In the genomic region with DNA sequence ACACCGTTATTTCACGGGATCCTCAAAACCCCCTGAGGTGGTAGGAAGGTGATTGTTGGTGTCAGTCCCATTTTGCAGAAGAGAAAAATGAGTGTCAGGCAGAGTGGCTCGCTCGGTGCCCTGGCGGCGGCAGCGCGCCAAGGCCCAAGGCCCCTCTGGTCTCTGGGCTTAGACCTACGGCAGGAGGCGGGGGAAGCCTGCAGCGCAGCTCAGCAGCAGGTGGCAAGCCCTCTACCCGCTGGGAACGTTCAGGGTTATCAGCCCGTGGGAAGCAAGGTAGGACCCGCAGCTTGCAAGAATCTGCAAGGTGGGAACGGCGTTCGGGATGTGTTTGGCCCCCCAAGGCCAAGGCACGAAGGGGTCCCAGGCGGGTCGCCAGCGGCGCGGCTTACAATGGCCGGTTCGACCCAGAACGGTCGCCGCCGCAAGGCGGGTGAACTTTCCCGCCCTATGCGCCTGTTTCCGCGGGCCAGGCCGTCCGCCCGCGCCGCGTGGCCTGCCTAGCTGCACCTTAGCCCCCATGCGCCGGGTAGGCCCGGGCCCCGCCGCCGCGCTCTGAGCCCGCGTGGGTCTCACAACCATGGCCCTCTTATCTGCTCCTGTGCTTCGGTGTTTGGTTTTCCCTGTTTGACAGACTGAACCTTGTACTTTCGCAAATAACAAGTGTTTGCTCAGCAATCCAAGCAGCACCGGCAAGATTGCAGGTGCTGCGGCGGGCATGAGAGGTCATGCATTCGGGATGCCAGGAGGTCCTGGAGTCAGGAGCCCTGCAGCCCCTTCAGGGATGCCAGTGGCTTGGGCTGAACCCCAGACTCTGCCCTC, we compare ENCODE assay signal across 1 cellular context.
A peak's percentile ranks its signal among the peaks of the same experiment; 100 is the strongest.
TF ChIP-seq lines count a peak whose summit lies in the region.

No MANE protein-coding gene starts in this region.

TF ChIP-seq in HepG2, 621 proteins besides CTCF, POLR2A, EP300 and RAD21 (continued from another document and continues in another):
- TF ChIP-seq, protein P1, sequence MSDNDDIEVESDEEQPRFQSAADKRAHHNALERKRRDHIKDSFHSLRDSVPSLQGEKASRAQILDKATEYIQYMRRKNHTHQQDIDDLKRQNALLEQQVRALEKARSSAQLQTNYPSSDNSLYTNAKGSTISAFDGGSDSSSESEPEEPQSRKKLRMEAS (IDR thresholded peaks at IDR 0.05): peak; percentile 100
- TF ChIP-seq, protein P2, sequence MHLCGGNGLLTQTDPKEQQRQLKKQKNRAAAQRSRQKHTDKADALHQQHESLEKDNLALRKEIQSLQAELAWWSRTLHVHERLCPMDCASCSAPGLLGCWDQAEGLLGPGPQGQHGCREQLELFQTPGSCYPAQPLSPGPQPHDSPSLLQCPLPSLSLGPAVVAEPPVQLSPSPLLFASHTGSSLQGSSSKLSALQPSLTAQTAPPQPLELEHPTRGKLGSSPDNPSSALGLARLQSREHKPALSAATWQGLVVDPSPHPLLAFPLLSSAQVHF (CRISPR knock-in tag; IDR thresholded peaks at IDR 0.05): peak; percentile 55; the same call in 1 of the 2 replicates
- TF ChIP-seq HNRNPH1 (optimal IDR thresholded peaks at IDR 0.05; ENCODE audit: low read depth, low read length): no peak
- peak; percentile 61; the same call in 1 of the 2 replicates for TF ChIP-seq ZNF460 (CRISPR knock-in tag; IDR thresholded peaks at IDR 0.05; ENCODE audit: borderline replicate concordance)
- TF ChIP-seq JUNB (CRISPR knock-in tag; IDR thresholded peaks at IDR 0.05; ENCODE audit: borderline replicate concordance): peak; percentile 37; the same call in 1 of the 2 replicates
- peak; percentile 81 for TF ChIP-seq NFIC (IDR thresholded peaks at IDR 0.05; ENCODE audit: low read length)
- TF ChIP-seq TOPORS (CRISPR knock-in tag; IDR thresholded peaks at IDR 0.05): peak; percentile 99
- no peak for TF ChIP-seq ZNF530 (CRISPR knock-in tag; IDR thresholded peaks at IDR 0.05; ENCODE audit: low read depth)
- TF ChIP-seq FOXK2 (IDR thresholded peaks at IDR 0.05): no peak
- TF ChIP-seq ZNF614 (CRISPR knock-in tag; IDR thresholded peaks at IDR 0.05; ENCODE audit: borderline replicate concordance): peak; percentile 84; the same call in 1 of the 2 replicates
- peak; percentile 81; the same call in 1 of the 2 replicates for TF ChIP-seq SAFB2 (CRISPR knock-in tag; IDR thresholded peaks at IDR 0.05; ENCODE audit: borderline replicate concordance, low read depth)
- TF ChIP-seq PHF21A (CRISPR knock-in tag; IDR thresholded peaks at IDR 0.05): peak; percentile 99
- TF ChIP-seq, protein P3, sequence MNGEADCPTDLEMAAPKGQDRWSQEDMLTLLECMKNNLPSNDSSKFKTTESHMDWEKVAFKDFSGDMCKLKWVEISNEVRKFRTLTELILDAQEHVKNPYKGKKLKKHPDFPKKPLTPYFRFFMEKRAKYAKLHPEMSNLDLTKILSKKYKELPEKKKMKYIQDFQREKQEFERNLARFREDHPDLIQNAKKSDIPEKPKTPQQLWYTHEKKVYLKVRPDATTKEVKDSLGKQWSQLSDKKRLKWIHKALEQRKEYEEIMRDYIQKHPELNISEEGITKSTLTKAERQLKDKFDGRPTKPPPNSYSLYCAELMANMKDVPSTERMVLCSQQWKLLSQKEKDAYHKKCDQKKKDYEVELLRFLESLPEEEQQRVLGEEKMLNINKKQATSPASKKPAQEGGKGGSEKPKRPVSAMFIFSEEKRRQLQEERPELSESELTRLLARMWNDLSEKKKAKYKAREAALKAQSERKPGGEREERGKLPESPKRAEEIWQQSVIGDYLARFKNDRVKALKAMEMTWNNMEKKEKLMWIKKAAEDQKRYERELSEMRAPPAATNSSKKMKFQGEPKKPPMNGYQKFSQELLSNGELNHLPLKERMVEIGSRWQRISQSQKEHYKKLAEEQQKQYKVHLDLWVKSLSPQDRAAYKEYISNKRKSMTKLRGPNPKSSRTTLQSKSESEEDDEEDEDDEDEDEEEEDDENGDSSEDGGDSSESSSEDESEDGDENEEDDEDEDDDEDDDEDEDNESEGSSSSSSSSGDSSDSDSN (CRISPR knock-in tag; IDR thresholded peaks at IDR 0.05): peak; percentile 96
- peak; percentile 98 for TF ChIP-seq PRMT3 (CRISPR knock-in tag; IDR thresholded peaks at IDR 0.05; ENCODE audit: borderline replicate concordance, low read depth)
- TF ChIP-seq HOXA7 (CRISPR knock-in tag; IDR thresholded peaks at IDR 0.05): no peak
- TF ChIP-seq DMAP1 (CRISPR knock-in tag; IDR thresholded peaks at IDR 0.05): peak; percentile 94
- TF ChIP-seq, protein P4, sequence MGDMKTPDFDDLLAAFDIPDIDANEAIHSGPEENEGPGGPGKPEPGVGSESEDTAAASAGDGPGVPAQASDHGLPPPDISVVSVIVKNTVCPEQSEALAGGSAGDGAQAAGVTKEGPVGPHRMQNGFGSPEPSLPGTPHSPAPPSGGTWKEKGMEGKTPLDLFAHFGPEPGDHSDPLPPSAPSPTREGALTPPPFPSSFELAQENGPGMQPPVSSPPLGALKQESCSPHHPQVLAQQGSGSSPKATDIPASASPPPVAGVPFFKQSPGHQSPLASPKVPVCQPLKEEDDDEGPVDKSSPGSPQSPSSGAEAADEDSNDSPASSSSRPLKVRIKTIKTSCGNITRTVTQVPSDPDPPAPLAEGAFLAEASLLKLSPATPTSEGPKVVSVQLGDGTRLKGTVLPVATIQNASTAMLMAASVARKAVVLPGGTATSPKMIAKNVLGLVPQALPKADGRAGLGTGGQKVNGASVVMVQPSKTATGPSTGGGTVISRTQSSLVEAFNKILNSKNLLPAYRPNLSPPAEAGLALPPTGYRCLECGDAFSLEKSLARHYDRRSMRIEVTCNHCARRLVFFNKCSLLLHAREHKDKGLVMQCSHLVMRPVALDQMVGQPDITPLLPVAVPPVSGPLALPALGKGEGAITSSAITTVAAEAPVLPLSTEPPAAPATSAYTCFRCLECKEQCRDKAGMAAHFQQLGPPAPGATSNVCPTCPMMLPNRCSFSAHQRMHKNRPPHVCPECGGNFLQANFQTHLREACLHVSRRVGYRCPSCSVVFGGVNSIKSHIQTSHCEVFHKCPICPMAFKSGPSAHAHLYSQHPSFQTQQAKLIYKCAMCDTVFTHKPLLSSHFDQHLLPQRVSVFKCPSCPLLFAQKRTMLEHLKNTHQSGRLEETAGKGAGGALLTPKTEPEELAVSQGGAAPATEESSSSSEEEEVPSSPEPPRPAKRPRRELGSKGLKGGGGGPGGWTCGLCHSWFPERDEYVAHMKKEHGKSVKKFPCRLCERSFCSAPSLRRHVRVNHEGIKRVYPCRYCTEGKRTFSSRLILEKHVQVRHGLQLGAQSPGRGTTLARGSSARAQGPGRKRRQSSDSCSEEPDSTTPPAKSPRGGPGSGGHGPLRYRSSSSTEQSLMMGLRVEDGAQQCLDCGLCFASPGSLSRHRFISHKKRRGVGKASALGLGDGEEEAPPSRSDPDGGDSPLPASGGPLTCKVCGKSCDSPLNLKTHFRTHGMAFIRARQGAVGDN (CRISPR knock-in tag; IDR thresholded peaks at IDR 0.05): peak; percentile 100
- TF ChIP-seq, protein P5, sequence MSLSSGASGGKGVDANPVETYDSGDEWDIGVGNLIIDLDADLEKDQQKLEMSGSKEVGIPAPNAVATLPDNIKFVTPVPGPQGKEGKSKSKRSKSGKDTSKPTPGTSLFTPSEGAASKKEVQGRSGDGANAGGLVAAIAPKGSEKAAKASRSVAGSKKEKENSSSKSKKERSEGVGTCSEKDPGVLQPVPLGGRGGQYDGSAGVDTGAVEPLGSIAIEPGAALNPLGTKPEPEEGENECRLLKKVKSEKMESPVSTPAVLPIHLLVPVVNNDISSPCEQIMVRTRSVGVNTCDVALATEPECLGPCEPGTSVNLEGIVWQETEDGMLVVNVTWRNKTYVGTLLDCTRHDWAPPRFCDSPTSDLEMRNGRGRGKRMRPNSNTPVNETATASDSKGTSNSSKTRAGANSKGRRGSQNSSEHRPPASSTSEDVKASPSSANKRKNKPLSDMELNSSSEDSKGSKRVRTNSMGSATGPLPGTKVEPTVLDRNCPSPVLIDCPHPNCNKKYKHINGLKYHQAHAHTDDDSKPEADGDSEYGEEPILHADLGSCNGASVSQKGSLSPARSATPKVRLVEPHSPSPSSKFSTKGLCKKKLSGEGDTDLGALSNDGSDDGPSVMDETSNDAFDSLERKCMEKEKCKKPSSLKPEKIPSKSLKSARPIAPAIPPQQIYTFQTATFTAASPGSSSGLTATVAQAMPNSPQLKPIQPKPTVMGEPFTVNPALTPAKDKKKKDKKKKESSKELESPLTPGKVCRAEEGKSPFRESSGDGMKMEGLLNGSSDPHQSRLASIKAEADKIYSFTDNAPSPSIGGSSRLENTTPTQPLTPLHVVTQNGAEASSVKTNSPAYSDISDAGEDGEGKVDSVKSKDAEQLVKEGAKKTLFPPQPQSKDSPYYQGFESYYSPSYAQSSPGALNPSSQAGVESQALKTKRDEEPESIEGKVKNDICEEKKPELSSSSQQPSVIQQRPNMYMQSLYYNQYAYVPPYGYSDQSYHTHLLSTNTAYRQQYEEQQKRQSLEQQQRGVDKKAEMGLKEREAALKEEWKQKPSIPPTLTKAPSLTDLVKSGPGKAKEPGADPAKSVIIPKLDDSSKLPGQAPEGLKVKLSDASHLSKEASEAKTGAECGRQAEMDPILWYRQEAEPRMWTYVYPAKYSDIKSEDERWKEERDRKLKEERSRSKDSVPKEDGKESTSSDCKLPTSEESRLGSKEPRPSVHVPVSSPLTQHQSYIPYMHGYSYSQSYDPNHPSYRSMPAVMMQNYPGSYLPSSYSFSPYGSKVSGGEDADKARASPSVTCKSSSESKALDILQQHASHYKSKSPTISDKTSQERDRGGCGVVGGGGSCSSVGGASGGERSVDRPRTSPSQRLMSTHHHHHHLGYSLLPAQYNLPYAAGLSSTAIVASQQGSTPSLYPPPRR (CRISPR knock-in tag; IDR thresholded peaks at IDR 0.05; ENCODE audit: borderline replicate concordance): peak; percentile 96
- TF ChIP-seq ZNF720 (CRISPR knock-in tag; IDR thresholded peaks at IDR 0.05): no peak
- TF ChIP-seq KAT8 (CRISPR knock-in tag; IDR thresholded peaks at IDR 0.05): peak; percentile 90
- TF ChIP-seq YEATS4 (CRISPR knock-in tag; IDR thresholded peaks at IDR 0.05; ENCODE audit: borderline replicate concordance): peak; percentile 97
- 0 out of 2 replicates have a peak, but pooled peaks have one; percentile 79 for TF ChIP-seq ZNF564 (CRISPR knock-in tag; IDR thresholded peaks at IDR 0.05)
- TF ChIP-seq, protein P6, sequence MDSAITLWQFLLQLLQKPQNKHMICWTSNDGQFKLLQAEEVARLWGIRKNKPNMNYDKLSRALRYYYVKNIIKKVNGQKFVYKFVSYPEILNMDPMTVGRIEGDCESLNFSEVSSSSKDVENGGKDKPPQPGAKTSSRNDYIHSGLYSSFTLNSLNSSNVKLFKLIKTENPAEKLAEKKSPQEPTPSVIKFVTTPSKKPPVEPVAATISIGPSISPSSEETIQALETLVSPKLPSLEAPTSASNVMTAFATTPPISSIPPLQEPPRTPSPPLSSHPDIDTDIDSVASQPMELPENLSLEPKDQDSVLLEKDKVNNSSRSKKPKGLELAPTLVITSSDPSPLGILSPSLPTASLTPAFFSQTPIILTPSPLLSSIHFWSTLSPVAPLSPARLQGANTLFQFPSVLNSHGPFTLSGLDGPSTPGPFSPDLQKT (CRISPR knock-in tag; IDR thresholded peaks at IDR 0.05; ENCODE audit: borderline replicate concordance): no peak
- peak; percentile 79; the same call in 1 of the 2 replicates for TF ChIP-seq ZNF619 (CRISPR knock-in tag; IDR thresholded peaks at IDR 0.05)
- peak; percentile 90; the same call in 1 of the 2 replicates for TF ChIP-seq CHCHD3 (CRISPR knock-in tag; IDR thresholded peaks at IDR 0.05)
- TF ChIP-seq SYNCRIP (IDR thresholded peaks at IDR 0.05; ENCODE audit: insufficient read depth, low read depth, low read length): no peak
- TF ChIP-seq ZNF589 (CRISPR knock-in tag; conservative IDR thresholded peaks at IDR 0.05): peak; percentile 74; the same call in 1 of the 2 replicates
- no peak for TF ChIP-seq ZNF34 (CRISPR knock-in tag; IDR thresholded peaks at IDR 0.05; ENCODE audit: borderline replicate concordance)
- TF ChIP-seq NR2F2 (IDR thresholded peaks at IDR 0.05; ENCODE audit: borderline replicate concordance, low read depth): peak; percentile 92
- TF ChIP-seq MBNL3 (CRISPR knock-in tag; conservative IDR thresholded peaks at IDR 0.05): 0 out of 2 replicates have a peak, but pooled peaks have one; percentile 70
- peak; percentile 81; the same call in 1 of the 2 replicates for TF ChIP-seq WIZ (CRISPR knock-in tag; IDR thresholded peaks at IDR 0.05)
- TF ChIP-seq ZNF501 (CRISPR knock-in tag; IDR thresholded peaks at IDR 0.05): peak; percentile 91; the same call in 1 of the 2 replicates
- no peak for TF ChIP-seq ZBTB21 (CRISPR knock-in tag; IDR thresholded peaks at IDR 0.05)
- TF ChIP-seq FOSL2 (CRISPR knock-in tag; IDR thresholded peaks at IDR 0.05): peak; percentile 86
- TF ChIP-seq ZNF629 (CRISPR knock-in tag; conservative IDR thresholded peaks at IDR 0.05): peak; percentile 76
- TF ChIP-seq HOXD1 (CRISPR knock-in tag; IDR thresholded peaks at IDR 0.05): peak; percentile 93
- TF ChIP-seq HNF1B (CRISPR knock-in tag; IDR thresholded peaks at IDR 0.05): peak; percentile 91; the same call in 1 of the 2 replicates
- no peak for TF ChIP-seq SMAD9 (CRISPR knock-in tag; IDR thresholded peaks at IDR 0.05)
- 0 out of 2 replicates have a peak, but pooled peaks have one; percentile 34 for TF ChIP-seq ONECUT2 (CRISPR knock-in tag; IDR thresholded peaks at IDR 0.05)
- TF ChIP-seq RBM39 (IDR thresholded peaks at IDR 0.05; ENCODE audit: low read depth, low read length, poor library complexity, severe bottlenecking): peak; percentile 70
- no peak for TF ChIP-seq FOXP1 (IDR thresholded peaks at IDR 0.05)
- peak; percentile 73; the same call in 1 of the 2 replicates for TF ChIP-seq FOXP1 (CRISPR knock-in tag; IDR thresholded peaks at IDR 0.05)
- peak; percentile 46; the same call in 1 of the 2 replicates for TF ChIP-seq MAF1 (CRISPR knock-in tag; IDR thresholded peaks at IDR 0.05; ENCODE audit: borderline replicate concordance)
- no peak for TF ChIP-seq SIN3A (IDR thresholded peaks at IDR 0.05; ENCODE audit: borderline replicate concordance, low read depth, low read length)
- TF ChIP-seq ZNF678 (CRISPR knock-in tag; IDR thresholded peaks at IDR 0.05): peak; percentile 92
- peak; percentile 36; the same call in 1 of the 2 replicates for TF ChIP-seq HOXA5 (CRISPR knock-in tag; IDR thresholded peaks at IDR 0.05)
- no peak for TF ChIP-seq NCOA5 (CRISPR knock-in tag; IDR thresholded peaks at IDR 0.05)
- peak; percentile 93 for TF ChIP-seq ZNF546 (CRISPR knock-in tag; conservative IDR thresholded peaks at IDR 0.05)
